30 cellular contexts compared by ENCODE assay signal in genomic region chr16:73732681-73733080, GRCh38.
"Had no signal": no experiment of that assay in that cellular context is flagged by ENCODE, and none has a peak within 500 bp of the region (broad histone marks: within the 10 kb centered on the region; RNA-seq: fewer than 3 reads in every experiment).

No MANE protein-coding gene starts in this region.

- H3K9me3 ChIP-seq: neutrophil, ovary, psoas muscle, stomach, thoracic aorta, thyroid gland, upper lobe of left lung, vagina had no signal

- H3K27ac ChIP-seq: neutrophil, ovary, parathyroid adenoma, psoas muscle, skin epidermis, spleen, stomach, thoracic aorta, thyroid gland, tibial nerve, upper lobe of left lung, vagina had no signal

- ATAC-seq: naive thymus-derived CD8-positive, alpha-beta T cell; natural killer cell treated with Interleukin-12 subunit alpha and Interleukin-12 subunit beta and Interleukin-15 and Interleukin-18, amount 100 ng/mL, for 72 hours; psoas muscle; right cardiac atrium; sciatic nerve; stimulated activated effector memory CD8-positive, alpha-beta T cell treated with anti-CD3 and anti-CD28 coated beads, Interleukin-12 subunit alpha, Interleukin-12 subunit beta, amount 100 ng/mL, for 72 hours; stimulated activated naive B cell treated with anti-CD40 and anti-IgM and Interleukin-4, amounts not matched to agents 10 μg/mL and 1 μg/mL and 100 μg/mL, for 72 hours had no signal

- H3K4me2 ChIP-seq: smooth muscle cell had no signal

- H3K27me3 ChIP-seq: neutrophil, ovary, spleen, stomach, thyroid gland, tibial nerve, upper lobe of left lung, vagina had no signal

- H3K4me3 ChIP-seq: ovary, psoas muscle, skin epidermis, smooth muscle cell, spleen, stomach, thoracic aorta, thyroid gland, tibial nerve, upper lobe of left lung, vagina had no signal

- DNase-seq: naive B cell; naive thymus-derived CD8-positive, alpha-beta T cell; nephron progenitor cell; nucleus accumbens; ovary; posterior cingulate gyrus; psoas muscle; right cardiac atrium; spleen; stimulated activated CD4-positive, alpha-beta T cell treated with anti-CD3 and anti-CD28 coated beads, Interleukin-12 subunit alpha, Interleukin-12 subunit beta, amount 100 ng/mL, for 4 hours; stimulated activated CD4-positive, alpha-beta T cell treated with anti-CD3 and anti-CD28 coated beads, Interleukin-1b, Interleukin-23, amount 100 ng/mL, for 48 hours; stimulated activated CD4-positive, alpha-beta T cell treated with anti-CD3 and anti-CD28 coated beads, Interleukin-2, amount 100 ng/mL, for 48 hours; stimulated activated CD4-positive, alpha-beta T cell treated with anti-CD3 and anti-CD28 coated beads, Interleukin-4, amount 100 ng/mL, for 24 hours; stimulated activated naive B cell treated with anti-CD40 and anti-IgM and Interleukin-4, amounts not matched to agents 10 μg/mL and 1 μg/mL and 100 μg/mL, for 72 hours; stimulated activated naive CD4-positive, alpha-beta T cell treated with Interleukin-2 at 50 U/mL for 16 hours; stomach; thyroid gland; trophoblast cell; upper lobe of left lung had no signal

- H3K36me3 ChIP-seq: neutrophil, ovary, spleen, stomach, thoracic aorta, thyroid gland, tibial nerve, upper lobe of left lung, vagina had no signal

- H3K9ac ChIP-seq: parathyroid adenoma had no signal

- FAIRE-seq: urothelium cell line had no signal

- H3K79me2 ChIP-seq: parathyroid adenoma had no signal

- H2AFZ ChIP-seq: parathyroid adenoma had no signal

- H3K4me1 ChIP-seq: parathyroid adenoma, psoas muscle, spleen, stomach, thyroid gland, tibial nerve, upper lobe of left lung, vagina had no signal
